Comparison of ENCODE assay signal across 26 cellular contexts in genomic region chr10:46289209-46289810, GRCh38. TPM values are rescaled to one million over a fixed set of nuclear protein-coding genes. Genes with fewer than 3 reads are reported as not detected.
DNase-seq lines count a peak whose midpoint lies in the region; ATAC-seq, FAIRE-seq and TF ChIP-seq lines count a peak whose summit lies in the region.
"Had no signal": no experiment of that assay in that cellular context is flagged by ENCODE, and none has a peak within 500 bp of the region (broad histone marks: within the 10 kb centered on the region; RNA-seq: fewer than 3 reads in every experiment).

No MANE protein-coding gene starts in this region.

- no peak overlapping the region for H3K18ac ChIP-seq in IMR-90 (ENCODE audit: low read depth, low read length)

- dilution Hi-C loops in IMR-90 (cut with HindIII; ENCODE audit: low sequenced_read_pairs, unreplicated experiment) = no loop called here

- intact Hi-C loops in IMR-90 (cut with micrococcal nuclease) (no loop called here), Right ventricle myocardium superior (cut with DNase I) (no loop called here)

- H2BK5ac ChIP-seq in IMR-90 (ENCODE audit: low read depth, low read length, poor library complexity, severe bottlenecking) = no peak overlapping the region

- H3K27ac Mint-ChIP-seq in activated naive CD8-positive, alpha-beta T cell treated with anti-CD3 and anti-CD28 coated beads, Interleukin-2, amount 50 U/mL, for 24 hours = no peak overlapping the region
- H3K27ac Mint-ChIP-seq: CD4-positive, alpha-beta memory T cell had no signal

- 88% methylated on average over 7 of the region's 7 CpGs for WGBS in A549 (ENCODE audit: missing lambda C conversion rate)
- WGBS in IMR-90 (ENCODE audit: extremely low coverage in 2 of 2, insufficient read length in 1 of 2), 2 experiments = 80% methylated on average over 4 of the region's 7 CpGs; no CpG with 5 or more reads in 1 of the 2 experiments

- H3K4me3 ChIP-seq in A549 (no peak overlapping the region), IMR-90 (ENCODE audit: insufficient read depth, low read depth, low read length) (no peak overlapping the region), fibroblast of villous mesenchyme (ENCODE audit: low read depth, low read length) (no peak overlapping the region)
- H3K4me3 ChIP-seq: BLaER1 treated with 17β-estradiol and CSF1 and Interleukin-3, amounts not matched to agents 10 nM and 100 nM had no signal

- H3K4ac ChIP-seq in IMR-90 (ENCODE audit: low read depth, low read length) = no peak overlapping the region

- no peaks in the 10 kb centered on the region for H3K36me3 ChIP-seq in IMR-90 (ENCODE audit: control insufficient read depth, insufficient read depth, low read length)
- H3K36me3 ChIP-seq: BLaER1 treated with 17β-estradiol and CSF1 and Interleukin-3, amounts not matched to agents 10 nM and 100 nM had no signal

- CTCF ChIA-PET in A549 (lab: Yijun Ruan, JAX) = interaction anchor here (1.0 to 1.6 kb wide), 2 partner anchors 27 to 59 kb away, joined by 3 to 4 read pairs; no protein-coding TSS in a partner anchor
- CTCF ChIA-PET in IMR-90 (lab: Yijun Ruan, JAX) = no interaction called here

- TF ChIP-seq RAD21 in A549 (conservative IDR thresholded peaks at IDR 0.05 in 1 of 2, IDR thresholded peaks at IDR 0.05 in 1 of 2) = no peak
- no peak for TF ChIP-seq RAD21 in IMR-90 (IDR thresholded peaks at IDR 0.05; ENCODE audit: low read length)

- no peak overlapping the region for H2AK5ac ChIP-seq in IMR-90 (ENCODE audit: low read depth, low read length)

- H3K9ac ChIP-seq in IMR-90 (ENCODE audit: low read depth, low read length) = no peak overlapping the region
- H3K9ac ChIP-seq: BLaER1 treated with 17β-estradiol and CSF1 and Interleukin-3, amounts not matched to agents 10 nM and 100 nM; KMS-11; SK-N-SH had no signal

- H4K20me1 ChIP-seq in IMR-90 (ENCODE audit: insufficient read depth, low read length) = no peaks in the 10 kb centered on the region
- H4K20me1 ChIP-seq: BLaER1 treated with 17β-estradiol and CSF1 and Interleukin-3, amounts not matched to agents 10 nM and 100 nM had no signal

- no peak overlapping the region for H2BK15ac ChIP-seq in IMR-90 (ENCODE audit: low read depth, low read length)

- DNase-seq in A549 (ENCODE audit: low read depth in 1 of 2, low spot score in 1 of 2) (no peak), IMR-90 (peak; percentile 13), amniotic epithelial cell (ENCODE audit: low read depth) (peak; percentile 76), fibroblast of villous mesenchyme (ENCODE audit: low read depth) (peak; percentile 42), middle frontal gyrus (ENCODE audit: extremely low spot score, low spot score) (no peak), Right ventricle myocardium superior (no peak)
- no peak for DNase-seq in activated naive CD8-positive, alpha-beta T cell treated with anti-CD3 and anti-CD28 coated beads, Interleukin-2, amount 50 U/mL, for 24 hours
- no peak for DNase-seq in stimulated activated naive CD4-positive, alpha-beta T cell treated with Interleukin-2 at 50 U/mL for 16 hours (lab: John Stamatoyannopoulos, UW)
- DNase-seq: ACHN; CD4-positive, alpha-beta memory T cell; DMS 273 treated with DMSO at 0.1 percent for 48 hours; DMS79 treated with DMSO at 0.1 percent for 48 hours; H7; NCI-H1048; NCI-H1417 treated with DMSO at 0.1 percent for 48 hours; NCI-H187; NCI-H446; NCI-H526; SHP77; SK-N-SH had no signal

- in situ Hi-C loops in IMR-90 (cut with MboI; ENCODE audit: low sequenced_read_pairs) = no loop called here

- no peak overlapping the region for H3K4me2 ChIP-seq in A549
- H3K4me2 ChIP-seq in IMR-90 (ENCODE audit: low read depth, low read length) = no peak overlapping the region
- H3K4me2 ChIP-seq: BLaER1 treated with 17β-estradiol and CSF1 and Interleukin-3, amounts not matched to agents 10 nM and 100 nM; KMS-11; SK-N-SH had no signal

- TF ChIP-seq CTCF in A549 (IDR thresholded peaks at IDR 0.05) (no peak), IMR-90 (conservative IDR thresholded peaks at IDR 0.05; ENCODE audit: low read depth, low read length) (no peak), fibroblast of villous mesenchyme (IDR thresholded peaks at IDR 0.05; ENCODE audit: insufficient read depth, low read depth, low read length) (no peak)

- H2AK9ac ChIP-seq in IMR-90 (replicated peaks; ENCODE audit: low read depth, low read length, poor library complexity) = no peak overlapping the region

- H2AFZ ChIP-seq in IMR-90 (replicated peaks; ENCODE audit: low read length, poor library complexity) = no peak overlapping the region

- no peak overlapping the region for H2BK20ac ChIP-seq in IMR-90 (ENCODE audit: low read depth, low read length)

- FAIRE-seq in A549 (lab: Jason Lieb, UNC) = no peak

- TF ChIP-seq POLR2A in A549 (IDR thresholded peaks at IDR 0.05; ENCODE audit: low read length) (no peak), IMR-90 (IDR thresholded peaks at IDR 0.05; ENCODE audit: low read depth, low read length) (no peak)

- peaks cover 0 to 6% of the 10 kb centered on the region in 2 experiments; a peak in 1 of 4 replicates for H3K79me1 ChIP-seq in IMR-90 (ENCODE audit: low read depth in 1 of 2, low read length in 2 of 2)

- peaks cover 2% of the 10 kb centered on the region for H3K4me1 Mint-ChIP-seq in activated naive CD8-positive, alpha-beta T cell treated with anti-CD3 and anti-CD28 coated beads, Interleukin-2, amount 50 U/mL, for 24 hours

- H3K27me3 ChIP-seq in IMR-90 (ENCODE audit: control insufficient read depth, insufficient read depth, low read length) = no peaks in the 10 kb centered on the region

- POLR2A ChIA-PET in A549 (lab: Yijun Ruan, JAX) = no interaction called here
- POLR2A ChIA-PET in IMR-90 (lab: Charles Lee; ENCODE audit: unreplicated experiment) = no interaction called here

- H3K27ac ChIP-seq in A549 (0 out of 6 replicates have a peak overlapping the region, but pooled peaks of 1 of the 2 experiments have one; percentile 11), IMR-90 (ENCODE audit: insufficient read depth, low read length) (no peak overlapping the region)
- H3K27ac ChIP-seq: BLaER1 treated with 17β-estradiol and CSF1 and Interleukin-3, amounts not matched to agents 10 nM and 100 nM; HL-60; KMS-11 had no signal

- no peak overlapping the region for H4K8ac ChIP-seq in IMR-90 (ENCODE audit: low read depth in 2 of 2, low read length in 2 of 2)

- peaks cover 3% of the 10 kb centered on the region for H3K27me3 Mint-ChIP-seq in activated naive CD8-positive, alpha-beta T cell treated with anti-CD3 and anti-CD28 coated beads, Interleukin-2, amount 50 U/mL, for 24 hours
- H3K27me3 Mint-ChIP-seq: CD4-positive, alpha-beta memory T cell had no signal

- peaks cover 9% of the 10 kb centered on the region for H3K9me1 ChIP-seq in IMR-90 (ENCODE audit: insufficient read depth, low read length)

- no peak overlapping the region for H3K56ac ChIP-seq in IMR-90 (ENCODE audit: extremely low read depth, insufficient read depth, low read length)

- no peaks in the 10 kb centered on the region for H3K9me3 Mint-ChIP-seq in activated naive CD8-positive, alpha-beta T cell treated with anti-CD3 and anti-CD28 coated beads, Interleukin-2, amount 50 U/mL, for 24 hours

- no peak for TF ChIP-seq EP300 in A549 (IDR thresholded peaks at IDR 0.05)

- H2BK120ac ChIP-seq in IMR-90 (ENCODE audit: low read depth, low read length) = no peak overlapping the region

- H3K9me3 ChIP-seq in A549 = no peaks in the 10 kb centered on the region
- no peaks in the 10 kb centered on the region for H3K9me3 ChIP-seq in IMR-90 (ENCODE audit: control insufficient read depth, insufficient read depth, low read length)
- H3K9me3 ChIP-seq: BLaER1 treated with 17β-estradiol and CSF1 and Interleukin-3, amounts not matched to agents 10 nM and 100 nM; Caco-2; SK-N-SH had no signal

- H3K4me3 Mint-ChIP-seq in activated naive CD8-positive, alpha-beta T cell treated with anti-CD3 and anti-CD28 coated beads, Interleukin-2, amount 50 U/mL, for 24 hours = no peak overlapping the region
- H3K4me3 Mint-ChIP-seq: CD4-positive, alpha-beta memory T cell had no signal

- H3K14ac ChIP-seq in IMR-90 (replicated peaks; ENCODE audit: low read depth, low read length) = no peak overlapping the region

- no peak overlapping the region for H4K5ac ChIP-seq in IMR-90 (ENCODE audit: low read depth, low read length)

- ATAC-seq in A549 = no peak
- no peak for ATAC-seq in IMR-90 (ENCODE audit: low read depth)
- ATAC-seq in activated naive CD8-positive, alpha-beta T cell treated with anti-CD3 and anti-CD28 coated beads, Interleukin-2, amount 50 U/mL, for 24 hours = no peak
- ATAC-seq in Right ventricle myocardium superior (ENCODE audit: poor library complexity) = no peak

- H4K91ac ChIP-seq in IMR-90 (ENCODE audit: insufficient read depth, low read depth, low read length) = no peak overlapping the region

- no peak overlapping the region for H3K23ac ChIP-seq in IMR-90 (ENCODE audit: low read depth, low read length)

- peaks cover 38% of the 10 kb centered on the region for H3K4me1 ChIP-seq in A549
- H3K4me1 ChIP-seq in IMR-90 (ENCODE audit: control insufficient read depth, insufficient read depth, low read length) = no peaks in the 10 kb centered on the region; the same call in 1 of the 2 replicates

- no peaks in the 10 kb centered on the region for H3K36me3 Mint-ChIP-seq in activated naive CD8-positive, alpha-beta T cell treated with anti-CD3 and anti-CD28 coated beads, Interleukin-2, amount 50 U/mL, for 24 hours (ENCODE audit: low read depth)
- H3K36me3 Mint-ChIP-seq: CD4-positive, alpha-beta memory T cell had no signal

- no TSS peak for BruUV-seq in IMR-90 (replicated peaks; lab: Mats Ljungman, UMichigan)

TF ChIP-seq in A549, 52 proteins besides CTCF, POLR2A, EP300 and RAD21:
- no peak for TF ChIP-seq JUN (IDR thresholded peaks at IDR 0.05)
- peak; percentile 48 to 63; a peak in 3 of 4 replicates for TF ChIP-seq CEBPB (IDR thresholded peaks at IDR 0.05)
- TF ChIP-seq CBX8 (IDR thresholded peaks at IDR 0.05) = no peak
- TF ChIP-seq ESRRA (IDR thresholded peaks at IDR 0.05; ENCODE audit: borderline replicate concordance, low read length) = no peak

TF ChIP-seq in IMR-90, 13 proteins besides CTCF, POLR2A, EP300 and RAD21:
- TF ChIP-seq CEBPB (IDR thresholded peaks at IDR 0.05; ENCODE audit: low read depth, low read length) (peak; percentile 88), BHLHE40 (IDR thresholded peaks at IDR 0.05; ENCODE audit: low read depth, low read length) (no peak)

RNA-seq across cellular contexts. Expression of gene ANTXRL, which starts 2.5 kb away (rescaled TPM):
- polyA plus RNA-seq in A549 (2011; rRNA removed) (0.09 and 0.26 TPM in 2 replicates), A549 (2017; fragmentation: RNase III; extraction: RNeasy Plus Mini Kit Qiagen cat#74134 plus additional on column Dnase treatment) (0.13 to 0.30 TPM (median 0.25 TPM) in 3 replicates), IMR-90 (2012; rRNA removed) (not detected in 2 replicates)
- 0.19 and 0.20 TPM in 2 replicates for polyA plus RNA-seq in A549 (2012; cell fraction: cytosol; rRNA removed)
- polyA plus RNA-seq in A549 (2012; cell fraction: nucleus; rRNA removed) = 0.47 and 0.58 TPM in 2 replicates
- polyA minus RNA-seq in A549 (2011; rRNA and poly(A)+ RNA removed) = 0.08 and 0.19 TPM in 2 replicates
- total RNA-seq in IMR-90 (2012; rRNA removed) (not detected in 2 replicates), fibroblast of villous mesenchyme (not detected in 2 replicates), Right ventricle myocardium superior (not detected)
- not detected in 2 replicates for polyA plus RNA-seq in IMR-90 (2012; cell fraction: cytosol; rRNA removed)
- polyA plus RNA-seq in IMR-90 (2012; cell fraction: nucleus; rRNA removed; ENCODE audit: low replicate concordance) = 0.03 TPM in 1 of 2 replicates, not detected in the other
- total RNA-seq: Caco-2; CD4-positive, alpha-beta memory T cell; H7; HT-29; RPMI7951 had no signal
- polyA plus RNA-seq: CD4-positive, alpha-beta memory T cell; SK-N-SH had no signal

Comparison
In these comparisons a context has a peak if more than half of its experiments do, and no peak if none do; other contexts are left out.
1. DNase-seq: peak in IMR-90 (single experiment), amniotic epithelial cell (single experiment) and fibroblast of villous mesenchyme (single experiment); none in A549 (0 of 2), activated naive CD8-positive, alpha-beta T cell treated with anti-CD3 and anti-CD28 coated beads, Interleukin-2, amount 50 U/mL, for 24 hours (single experiment), middle frontal gyrus (single experiment), stimulated activated naive CD4-positive, alpha-beta T cell treated with Interleukin-2 at 50 U/mL for 16 hours (single experiment) and Right ventricle myocardium superior (single experiment).